Comparison of ENCODE assay signal across 8 cellular contexts in the genomic region with DNA sequence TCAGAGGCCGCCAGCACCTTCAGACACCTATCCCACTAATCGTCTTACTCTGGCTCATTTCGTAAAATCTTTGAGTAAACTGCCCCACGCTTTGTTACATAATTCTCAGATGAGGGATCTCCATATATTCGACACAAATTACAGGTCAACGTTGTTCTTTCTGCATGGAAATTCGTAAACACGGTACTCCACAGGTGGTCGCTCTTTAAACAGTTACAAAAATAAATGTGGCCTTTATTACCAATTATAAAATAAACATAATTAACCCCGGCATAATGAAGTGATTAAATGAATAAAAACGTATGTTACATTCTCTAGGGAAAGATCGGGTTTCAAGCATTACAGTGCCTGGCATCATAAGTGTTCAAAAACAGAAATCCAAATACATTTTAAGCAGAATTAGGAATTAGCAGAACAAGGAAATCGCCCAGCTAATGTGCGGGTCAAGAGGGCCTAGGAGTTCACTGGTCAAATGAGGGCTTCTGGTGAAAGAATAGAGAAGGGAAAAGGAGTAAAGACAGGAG. TPM values are rescaled to one million over a fixed set of nuclear protein-coding genes. Genes with fewer than 3 reads are reported as not detected.
A peak's percentile ranks its signal among the peaks of the same experiment; 100 is the strongest.
DNase-seq lines count a peak whose midpoint lies in the region; ATAC-seq and TF ChIP-seq lines count a peak whose summit lies in the region.

No MANE protein-coding gene starts in this region.

- H3K27me3 Mint-ChIP-seq in HFFc6 (ENCODE audit: insufficient read depth) (peaks cover 3% of the 10 kb centered on the region; the same call in 1 of the 2 replicates), MCF 10A (ENCODE audit: insufficient read depth, unreplicated experiment) (no peaks in the 10 kb centered on the region), mesothelial cell of epicardium (ENCODE audit: low read depth) (no peaks in the 10 kb centered on the region)

- H3K9me3 Mint-ChIP-seq in HFFc6 (no peaks in the 10 kb centered on the region), MCF 10A (ENCODE audit: unreplicated experiment) (no peaks in the 10 kb centered on the region), mesothelial cell of epicardium (peaks cover 5% of the 10 kb centered on the region)

- H3K4me1 Mint-ChIP-seq in HFFc6 (ENCODE audit: low read depth), result peaks cover 38% of the 10 kb centered on the region
- H3K4me1 Mint-ChIP-seq in MCF 10A (ENCODE audit: insufficient read depth, unreplicated experiment), result peaks cover 36% of the 10 kb centered on the region
- peaks cover 31% of the 10 kb centered on the region for H3K4me1 Mint-ChIP-seq in mesothelial cell of epicardium

- H3K4me3 Mint-ChIP-seq in HFFc6 (peak overlapping the region; percentile 88), MCF 10A (ENCODE audit: unreplicated experiment) (peak overlapping the region; percentile 98), mesothelial cell of epicardium (peak overlapping the region; percentile 67)

- peak overlapping the region; percentile 96 for H3K27ac ChIP-seq in 22Rv1

- DNase-seq in HFFc6, result no peak
- no peak for DNase-seq in MCF 10A (ENCODE audit: unreplicated experiment)
- no peak for DNase-seq in mesothelial cell of epicardium (ENCODE audit: low spot score in 2 of 2, unreplicated experiment in 2 of 2)
- DNase-seq in stimulated activated CD4-positive, alpha-beta T cell treated with anti-CD3 and anti-CD28 coated beads, Interleukin-2, amount 100 ng/mL, for 24 hours, result no peak
- DNase-seq in NCI-H446 treated with DMSO at 0.1 percent for 48 hours (lab: John Stamatoyannopoulos, UW), result no peak
- DNase-seq in NCI-H1930 (lab: John Stamatoyannopoulos, UW), result no peak

- POLR2A ChIA-PET in MCF 10A (lab: Yijun Ruan, JAX), result interaction anchor here (0.6 to 2.5 kb wide), 7 partner anchors 24 to 99 kb away, joined by 3 to 12 read pairs (median 6); a partner anchor contains a TSS

- intact Hi-C loops in MCF 10A (cut with micrococcal nuclease), result no loop called here

- H3K36me3 Mint-ChIP-seq in HFFc6 (ENCODE audit: low read depth) (peaks cover 49% of the 10 kb centered on the region), MCF 10A (ENCODE audit: insufficient read depth, unreplicated experiment) (peaks cover 61% of the 10 kb centered on the region), mesothelial cell of epicardium (peaks cover 33% of the 10 kb centered on the region)

- ATAC-seq in HG03196 (IDR thresholded peaks at IDR 0.05; ENCODE audit: unreplicated experiment), result no peak

- H3K27ac Mint-ChIP-seq in HFFc6 (peak overlapping the region; percentile 69), MCF 10A (ENCODE audit: low read depth, unreplicated experiment) (peak overlapping the region; percentile 66), mesothelial cell of epicardium (peak overlapping the region; percentile 62)

- no peak for TF ChIP-seq CTCF in 22Rv1 (IDR thresholded peaks at IDR 0.05)
- TF ChIP-seq CTCF in HFFc6 (IDR thresholded peaks at IDR 0.05), result no peak
- TF ChIP-seq CTCF in MCF 10A (IDR thresholded peaks at IDR 0.05; ENCODE audit: unreplicated experiment), result no peak
- no peak for TF ChIP-seq CTCF in mesothelial cell of epicardium (IDR thresholded peaks at IDR 0.05; ENCODE audit: unreplicated experiment)

- CTCF ChIA-PET in MCF 10A (lab: Yijun Ruan, JAX), result interaction anchor here (0.6 kb wide), 2 partner anchors 123 to 439 kb away, joined by 3 read pairs; no protein-coding TSS in a partner anchor

- TSS peak; percentile 81 for BruUV-seq in MCF 10A (replicated peaks; lab: Mats Ljungman, UMichigan)

RNA-seq across cellular contexts. Expression of a gene that starts 0.9 kb away (rescaled TPM):
- 10 to 100 TPM; 48.7 to 61.8 (median 55.5) TPM for total RNA-seq in HFFc6 (2021; fragmentation: NEBNext Ultra II Directional; extraction: Animal tissue kit (Norgen Biotek cat#: 25700))
- 25.9 and 27.4 TPM in 2 replicates for total RNA-seq in MCF 10A (2022)
- 73.5 to 81.1 TPM (median 76.0 TPM) in 3 replicates for total RNA-seq in mesothelial cell of epicardium

RNA-seq across cellular contexts. Expression of a gene that starts 24.8 kb away (rescaled TPM):
- 10 to 100 TPM; 11.0 to 13.7 (median 12.9) TPM for total RNA-seq in HFFc6 (2021; fragmentation: NEBNext Ultra II Directional; extraction: Animal tissue kit (Norgen Biotek cat#: 25700))
- total RNA-seq in MCF 10A (2022) (21.9 and 23.4 TPM in 2 replicates), mesothelial cell of epicardium (19.5 to 20.9 TPM (median 20.5 TPM) in 3 replicates)

RNA-seq across cellular contexts. Expression of a gene that starts 47.8 kb away (rescaled TPM):
- 100 to 1,000 TPM; 232 to 273 (median 253) TPM for total RNA-seq in HFFc6 (2021; fragmentation: NEBNext Ultra II Directional; extraction: Animal tissue kit (Norgen Biotek cat#: 25700))
- total RNA-seq in MCF 10A (2022) (124 and 145 TPM in 2 replicates), mesothelial cell of epicardium (107 to 121 TPM (median 115 TPM) in 3 replicates)

RNA-seq across cellular contexts. Expression of a gene that starts 52.2 kb away (rescaled TPM):
- total RNA-seq in HFFc6 (2021; fragmentation: NEBNext Ultra II Directional; extraction: Animal tissue kit (Norgen Biotek cat#: 25700)), result 10 to 100 TPM; 59.7 to 73.5 (median 69.0) TPM
- total RNA-seq in MCF 10A (2022) (32.6 and 39.5 TPM in 2 replicates), mesothelial cell of epicardium (83.3 to 95.8 TPM (median 91.9 TPM) in 3 replicates)

RNA-seq across cellular contexts. Expression of a gene that starts 53.2 kb away (rescaled TPM):
- total RNA-seq in HFFc6 (2021; fragmentation: NEBNext Ultra II Directional; extraction: Animal tissue kit (Norgen Biotek cat#: 25700)), result 1,000 to 10,000 TPM; 1,099 to 1,402 (median 1,310) TPM
- total RNA-seq in MCF 10A (2022) (1,891 and 2,060 TPM in 2 replicates), mesothelial cell of epicardium (1,597 to 1,708 TPM (median 1,659 TPM) in 3 replicates)
